22 cellular contexts compared by ENCODE assay signal in the genomic region with DNA sequence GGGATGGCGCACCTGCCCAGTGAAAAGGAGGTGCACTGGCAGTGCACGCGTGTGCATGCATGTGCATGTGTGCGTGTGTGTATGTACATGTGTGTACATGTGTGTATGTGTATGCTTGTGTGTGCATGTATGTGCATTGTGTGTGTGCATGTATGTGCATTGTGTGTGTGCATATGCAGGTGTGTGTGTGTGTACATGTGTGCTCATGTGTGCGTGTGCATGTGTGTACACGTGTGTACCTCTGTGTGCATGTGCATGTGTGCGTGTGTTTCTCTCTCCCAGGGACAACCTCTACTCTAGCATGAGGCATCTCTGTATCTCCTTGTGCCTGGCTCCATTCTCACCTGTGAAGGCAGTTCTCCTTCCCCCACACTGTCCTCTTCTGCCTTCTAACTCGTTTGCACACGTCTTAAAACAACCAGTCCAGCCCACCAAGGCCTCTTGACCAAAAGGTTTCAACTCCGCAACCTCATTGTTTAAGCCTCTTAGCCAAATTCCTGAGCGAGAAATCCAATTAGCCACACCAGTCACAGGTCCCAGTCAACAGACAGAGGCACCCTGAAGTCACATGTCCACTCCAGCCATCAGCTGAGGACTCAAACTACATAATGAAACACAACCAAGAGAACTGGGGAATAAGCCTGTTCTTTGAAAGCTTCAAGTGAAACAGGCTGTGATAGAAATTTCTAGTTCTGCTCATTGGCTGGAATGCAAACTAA.
DNase-seq lines count a peak whose midpoint lies in the region; ATAC-seq and TF ChIP-seq lines count a peak whose summit lies in the region.
"Had no signal": no experiment of that assay in that cellular context is flagged by ENCODE, and none has a peak within 500 bp of the region (broad histone marks: within the 10 kb centered on the region; RNA-seq: fewer than 3 reads in every experiment).

No MANE protein-coding gene starts in this region.

- H3K14ac ChIP-seq in neuronal stem cell (ENCODE audit: low read length): peak overlapping the region; percentile 79

- WGBS in endodermal cell (ENCODE audit: insufficient coverage in 1 of 2, insufficient read length in 1 of 2), 2 experiments: 71 to 79% methylated on average over 10 to 11 of the region's 11 CpGs
- WGBS in neuronal stem cell (ENCODE audit: extremely low coverage in 2 of 2, insufficient read length in 2 of 2, insufficient replicate concordance in 1 of 2), 2 donors: no CpG with 5 or more reads among the region's 11 CpGs

- H3K4me1 Mint-ChIP-seq in endodermal cell: peaks cover 9% of the 10 kb centered on the region
- H3K4me1 Mint-ChIP-seq: CD8-positive, alpha-beta memory T cell had no signal

- TF ChIP-seq CTCF in endodermal cell (conservative IDR thresholded peaks at IDR 0.05): no peak

- no peak overlapping the region for H3K23ac ChIP-seq in neuronal stem cell (ENCODE audit: low read depth, low read length, poor library complexity)

- H3K36me3 Mint-ChIP-seq in endodermal cell (ENCODE audit: low read depth): no peaks in the 10 kb centered on the region
- H3K36me3 Mint-ChIP-seq in activated naive CD4-positive, alpha-beta T cell treated with anti-CD3 and anti-CD28 coated beads, Interleukin-2, amount 50 U/mL, for 72 hours: peaks cover 0 to 8% of the 10 kb centered on the region in 2 donors
- H3K36me3 Mint-ChIP-seq: CD8-positive, alpha-beta memory T cell had no signal

- H3K9me3 ChIP-seq in NT2/D1 (ENCODE audit: insufficient read depth, low read length): peaks cover 10% of the 10 kb centered on the region; the same call in 1 of the 2 replicates
- H3K9me3 ChIP-seq in endodermal cell (ENCODE audit: control insufficient read depth, low read length): peaks cover 4% of the 10 kb centered on the region
- H3K9me3 ChIP-seq in neuronal stem cell (replicated peaks in 1 of 2; ENCODE audit: control insufficient read depth in 2 of 2, insufficient read depth in 1 of 2, low read depth in 1 of 2, low read length in 2 of 2): peaks cover 0 to 7% of the 10 kb centered on the region in 2 donors
- H3K9me3 ChIP-seq: Peyer's patch had no signal

- H3K27ac ChIP-seq in endodermal cell (ENCODE audit: low read depth, low read length) (peak overlapping the region; percentile 4), neuronal stem cell (replicated peaks; ENCODE audit: low read length) (peak overlapping the region; percentile 77)
- H3K27ac ChIP-seq: BLaER1 treated with 17β-estradiol and CSF1 and Interleukin-3, amounts not matched to agents 10 nM and 100 nM; Peyer's patch had no signal

- no peak overlapping the region for H2AFZ ChIP-seq in neuronal stem cell (ENCODE audit: low read length)

- peak overlapping the region; percentile 13 for H4K91ac ChIP-seq in neuronal stem cell (ENCODE audit: low read depth, low read length, poor library complexity)

- H3K4me1 ChIP-seq in NT2/D1 (ENCODE audit: insufficient read depth, insufficient read length) (peaks cover 12% of the 10 kb centered on the region), endodermal cell (ENCODE audit: control insufficient read depth, insufficient read depth, low read length) (peaks cover 7% of the 10 kb centered on the region), neuronal stem cell (ENCODE audit: control insufficient read depth in 2 of 2, insufficient read depth in 1 of 2, low read depth in 1 of 2, low read length in 2 of 2) (peaks cover 0 to 21% of the 10 kb centered on the region in 2 donors)
- H3K4me1 ChIP-seq: Peyer's patch had no signal

- H2BK120ac ChIP-seq in neuronal stem cell (ENCODE audit: low read depth, low read length): no peak overlapping the region

- no peak overlapping the region for H3K4ac ChIP-seq in neuronal stem cell (ENCODE audit: low read length)

- H3K27me3 ChIP-seq in NT2/D1 (ENCODE audit: insufficient read depth, insufficient read length) (no peaks in the 10 kb centered on the region), endodermal cell (ENCODE audit: control insufficient read depth, insufficient read depth, low read length, poor library complexity, severe bottlenecking) (no peaks in the 10 kb centered on the region), neuronal stem cell (ENCODE audit: control insufficient read depth in 3 of 3, insufficient read depth in 3 of 3, low read depth in 1 of 3, low read length in 3 of 3) (no peaks in the 10 kb centered on the region)
- H3K27me3 ChIP-seq: BLaER1 treated with 17β-estradiol and CSF1 and Interleukin-3, amounts not matched to agents 10 nM and 100 nM; Peyer's patch had no signal

- H3K27me3 Mint-ChIP-seq in endodermal cell (ENCODE audit: insufficient read depth): no peaks in the 10 kb centered on the region

- peaks cover 18% of the 10 kb centered on the region for H3K9me3 Mint-ChIP-seq in endodermal cell
- peaks cover 12 to 18% of the 10 kb centered on the region in 2 donors for H3K9me3 Mint-ChIP-seq in activated naive CD4-positive, alpha-beta T cell treated with anti-CD3 and anti-CD28 coated beads, Interleukin-2, amount 50 U/mL, for 72 hours

- ATAC-seq in activated naive CD4-positive, alpha-beta T cell treated with anti-CD3 and anti-CD28 coated beads, Interleukin-2, amount 50 U/mL, for 72 hours: no peak
- ATAC-seq: SK-N-SH treated with all-trans-retinoic acid at 6 μM for 48 hours had no signal

- peak overlapping the region; percentile 59 for H2BK12ac ChIP-seq in neuronal stem cell (ENCODE audit: low read length)

- no peak overlapping the region for H3K4me3 ChIP-seq in NT2/D1 (ENCODE audit: insufficient read length, low read depth)
- peak overlapping the region; percentile 52 for H3K4me3 ChIP-seq in endodermal cell (ENCODE audit: low read length)
- peak overlapping the region in 1 of 2 donors; percentile 47 for H3K4me3 ChIP-seq in neuronal stem cell (ENCODE audit: low read length in 2 of 2)
- H3K4me3 ChIP-seq: BLaER1 treated with 17β-estradiol and CSF1 and Interleukin-3, amounts not matched to agents 10 nM and 100 nM; Peyer's patch had no signal

- H3K9ac ChIP-seq in NT2/D1 (ENCODE audit: insufficient read length, low read depth): no peak overlapping the region
- no peak overlapping the region for H3K9ac ChIP-seq in endodermal cell (ENCODE audit: extremely low read depth, low read length, poor library complexity, severe bottlenecking)
- no peak overlapping the region for H3K9ac ChIP-seq in neuronal stem cell (ENCODE audit: low read depth, low read length, poor library complexity)
- H3K9ac ChIP-seq: BLaER1 treated with 17β-estradiol and CSF1 and Interleukin-3, amounts not matched to agents 10 nM and 100 nM had no signal

- no peak overlapping the region for H2AK5ac ChIP-seq in neuronal stem cell (ENCODE audit: low read depth, low read length)

- no peak overlapping the region for H3K4me2 ChIP-seq in neuronal stem cell (ENCODE audit: insufficient read depth, low read length, poor library complexity, severe bottlenecking)

- DNase-seq in ELF-1 (ENCODE audit: low read depth, low spot score) (peak; percentile 54), NT2/D1 (ENCODE audit: low read depth, low spot score) (peak; percentile 15), endodermal cell (peak; percentile 71), neuronal stem cell (ENCODE audit: low spot score) (peak; percentile 54), iPS-NIHi7 (ENCODE audit: extremely low spot score) (no peak), SW480 (ENCODE audit: low spot score) (no peak)
- no peak for DNase-seq in stimulated activated CD4-positive, alpha-beta T cell treated with anti-CD3 and anti-CD28 coated beads, Interleukin-15, amount 100 ng/mL, for 24 hours
- no peak for DNase-seq in activated naive CD4-positive, alpha-beta T cell treated with anti-CD3 and anti-CD28 coated beads, Interleukin-2, amount 50 U/mL, for 72 hours (ENCODE audit: low spot score in 2 of 2)
- DNase-seq: 8988T; Calu3; CD8-positive, alpha-beta memory T cell; DMS153; KBM-7; NCI-H1092 treated with DMSO at 0.1 percent for 48 hours; NCI-H1436 treated with DMSO at 0.1 percent for 48 hours; NCI-H1930; NCI-H2227 treated with DMSO at 0.1 percent for 48 hours; NCI-H510A; NCI-H748 treated with DMSO at 0.1 percent for 48 hours; Peyer's patch had no signal

- no peak overlapping the region for H4K8ac ChIP-seq in neuronal stem cell (ENCODE audit: low read depth, low read length)

- peak overlapping the region; percentile 27 for H3K4me3 Mint-ChIP-seq in endodermal cell
- H3K4me3 Mint-ChIP-seq: CD8-positive, alpha-beta memory T cell had no signal

- no peaks in the 10 kb centered on the region for H3K79me1 ChIP-seq in neuronal stem cell (ENCODE audit: low read depth, low read length)

- H3K18ac ChIP-seq in neuronal stem cell (ENCODE audit: low read length): peak overlapping the region; percentile 92

- peak overlapping the region; percentile 20 for H2BK5ac ChIP-seq in neuronal stem cell (ENCODE audit: low read length)

- no peak overlapping the region for H2BK15ac ChIP-seq in neuronal stem cell (ENCODE audit: low read length)

- peak overlapping the region; percentile 69 for H3K27ac Mint-ChIP-seq in endodermal cell
- no peak overlapping the region for H3K27ac Mint-ChIP-seq in activated naive CD4-positive, alpha-beta T cell treated with anti-CD3 and anti-CD28 coated beads, Interleukin-2, amount 50 U/mL, for 72 hours
- H3K27ac Mint-ChIP-seq: CD8-positive, alpha-beta memory T cell had no signal

- no peaks in the 10 kb centered on the region for H3K36me3 ChIP-seq in NT2/D1 (ENCODE audit: insufficient read depth, insufficient read length, low read length)
- H3K36me3 ChIP-seq in endodermal cell (ENCODE audit: control insufficient read depth, insufficient read depth, low read length): no peaks in the 10 kb centered on the region
- no peaks in the 10 kb centered on the region for H3K36me3 ChIP-seq in neuronal stem cell (replicated peaks in 1 of 2; ENCODE audit: control insufficient read depth in 2 of 2, insufficient read depth in 2 of 2, low read length in 2 of 2)
- H3K36me3 ChIP-seq: BLaER1 treated with 17β-estradiol and CSF1 and Interleukin-3, amounts not matched to agents 10 nM and 100 nM; Peyer's patch had no signal

Comparison
In these comparisons a context has a peak if more than half of its experiments do, and no peak if none do; other contexts are left out.
1. DNase-seq: peak in ELF-1 (single experiment), NT2/D1 (single experiment), endodermal cell (single experiment) and neuronal stem cell (single experiment); none in iPS-NIHi7 (single experiment), SW480 (single experiment), stimulated activated CD4-positive, alpha-beta T cell treated with anti-CD3 and anti-CD28 coated beads, Interleukin-15, amount 100 ng/mL, for 24 hours (single experiment) and activated naive CD4-positive, alpha-beta T cell treated with anti-CD3 and anti-CD28 coated beads, Interleukin-2, amount 50 U/mL, for 72 hours (0 of 2).